27 cellular contexts compared by ENCODE assay signal in genomic region chr17:12953126-12953525, GRCh38.
"Had no signal": no experiment of that assay in that cellular context is flagged by ENCODE, and none has a peak within 500 bp of the region (broad histone marks: within the 10 kb centered on the region; RNA-seq: fewer than 3 reads in every experiment).

No MANE protein-coding gene starts in this region.

- H3K36me3 ChIP-seq: colonic mucosa had no signal

- ATAC-seq: activated T-cell treated with anti-CD3 and anti-CD28 coated beads, Interleukin-2, amount 50 U/mL, for 72 hours; body of pancreas; esophagus mucosa; heart left ventricle; WTC11 had no signal

- H3K36me3 Mint-ChIP-seq: activated naive CD4-positive, alpha-beta T cell treated with anti-CD3 and anti-CD28 coated beads, Interleukin-2, amount 10 ng/mL, durations not matched to agents 7 days and 5 days; activated naive CD8-positive, alpha-beta T cell had no signal

- DNase-seq: activated CD4-positive, alpha-beta memory T cell treated with anti-CD3 and anti-CD28 coated beads, Interleukin-2, amount 10 ng/mL, durations not matched to agents 7 days and 5 days; activated CD4-positive, alpha-beta T cell treated with anti-CD3 and anti-CD28 coated beads for 1 hour; activated CD4-positive, alpha-beta T cell treated with anti-CD3 and anti-CD28 coated beads for 4 hours; activated CD4-positive, alpha-beta T cell treated with anti-CD3 and anti-CD28 coated beads, Interleukin-2, amount 10 ng/mL, durations not matched to agents 7 days and 5 days; activated CD4-positive, alpha-beta T cell treated with anti-CD3 and anti-CD28 coated beads, Interleukin-2, amount 50 U/mL, for 4 hours; activated CD8-positive, alpha-beta memory T cell treated with anti-CD3 and anti-CD28 coated beads, Interleukin-2, amount 50 U/mL, for 48 hours; activated gamma-delta T cell; activated naive CD4-positive, alpha-beta T cell; activated naive CD4-positive, alpha-beta T cell treated with anti-CD3 and anti-CD28 coated beads, Interleukin-2, amount 10 ng/mL, durations not matched to agents 7 days and 5 days; activated T-cell treated with anti-CD3 and anti-CD28 coated beads for 4 hours; activated T-cell treated with anti-CD3 and anti-CD28 coated beads, Interleukin-2, amount 50 U/mL, for 24 hours; activated T-cell treated with anti-CD3 and anti-CD28 coated beads, Interleukin-2, amount 50 U/mL, for 72 hours; amniotic stem cell; aorta; body of pancreas; cerebellar nuclear complex; colonic mucosa; effector memory CD4-positive, alpha-beta T cell; endodermal cell; foreskin fibroblast; glutamatergic neuron; heart left ventricle; T-helper 2 cell had no signal

- H3K27ac Mint-ChIP-seq: activated CD4-positive, alpha-beta memory T cell treated with anti-CD3 and anti-CD28 coated beads, Interleukin-2, amount 10 ng/mL, durations not matched to agents 7 days and 5 days; activated CD4-positive, alpha-beta T cell treated with anti-CD3 and anti-CD28 coated beads, Interleukin-2, amount 10 ng/mL, durations not matched to agents 7 days and 5 days; activated naive CD4-positive, alpha-beta T cell treated with anti-CD3 and anti-CD28 coated beads, Interleukin-2, amount 10 ng/mL, durations not matched to agents 7 days and 5 days; activated naive CD8-positive, alpha-beta T cell; activated T-cell treated with anti-CD3 and anti-CD28 coated beads, Interleukin-2, amount 50 U/mL, for 24 hours; activated T-cell treated with anti-CD3 and anti-CD28 coated beads, Interleukin-2, amount 50 U/mL, for 72 hours; endodermal cell; WTC11 had no signal

- H3K9me3 Mint-ChIP-seq: activated CD4-positive, alpha-beta memory T cell treated with anti-CD3 and anti-CD28 coated beads, Interleukin-2, amount 10 ng/mL, durations not matched to agents 7 days and 5 days; activated CD4-positive, alpha-beta T cell treated with anti-CD3 and anti-CD28 coated beads, Interleukin-2, amount 10 ng/mL, durations not matched to agents 7 days and 5 days; endodermal cell had no signal

- H3K27ac ChIP-seq: body of pancreas, colonic mucosa, heart left ventricle, VCaP had no signal

- H3K9me3 ChIP-seq: body of pancreas, colonic mucosa had no signal

- H3K4me1 ChIP-seq: body of pancreas, colonic mucosa, heart left ventricle had no signal

- H3K4me3 ChIP-seq: body of pancreas, colonic mucosa, heart left ventricle had no signal

- H3K27me3 ChIP-seq: body of pancreas, colonic mucosa, heart left ventricle had no signal
